Comparison of ENCODE assay signal across 8 cellular contexts in genomic region chr20:63626424-63627128, GRCh38. TPM values are rescaled to one million over a fixed set of nuclear protein-coding genes. Genes with fewer than 3 reads are reported as not detected.
DNase-seq lines count a peak whose midpoint lies in the region; ATAC-seq and TF ChIP-seq lines count a peak whose summit lies in the region.

Gene GMEB2, minus strand, starts transcription at chr20:63627101. Its CDS starts 7,704 bp downstream, at chr20:63619397.

- TF ChIP-seq CTCF in lower lobe of right lung (IDR thresholded peaks at IDR 0.05): no peak

- no peaks in the 10 kb centered on the region for H3K36me3 ChIP-seq in lower lobe of right lung

- peak within 1 kb of the TSS; percentile 96 for H3K27ac ChIP-seq in lower lobe of right lung

- peak within 1 kb of the TSS; percentile 98 for H3K4me3 ChIP-seq in lower lobe of right lung

- peaks cover 27% of the 10 kb centered on the region for H3K4me1 ChIP-seq in lower lobe of right lung

- H3K9me3 ChIP-seq in lower lobe of right lung: no peaks in the 10 kb centered on the region

- no peaks in the 10 kb centered on the region for H3K27me3 ChIP-seq in lower lobe of right lung (ENCODE audit: low read depth)

- intact Hi-C loops in lower lobe of right lung (cut with DNase I): no loop called here

- peak; percentile 62 for DNase-seq in activated T-cell treated with anti-CD3 and anti-CD28 coated beads for 24 hours (ENCODE audit: low read depth)
- DNase-seq in activated T-cell treated with anti-CD3 and anti-CD28 coated beads, Interleukin-2, amount 50 U/mL, for 1 hour: no peak
- peak; percentile 90 for DNase-seq in NCI-H2196 (lab: John Stamatoyannopoulos, UW; ENCODE audit: unreplicated experiment)
- DNase-seq in activated CD4-positive, alpha-beta T cell treated with anti-CD3 and anti-CD28 coated beads for 1 hour: peak; percentile 58
- peak; percentile 22 to 75 for DNase-seq in dermis microvascular lymphatic vessel endothelial cell (ENCODE audit: low read depth in 2 of 2)
- peak; percentile 83 for DNase-seq in lower lobe of right lung
- peak; percentile 35 to 64 (median 51) for DNase-seq in stimulated activated CD4-positive, alpha-beta T cell treated with anti-CD3 and anti-CD28 coated beads, TNF-alpha, amount 100 ng/mL, for 1 hour (ENCODE audit: low read depth in 3 of 3, low spot score in 1 of 3)

- ATAC-seq in HG02938 (IDR thresholded peaks at IDR 0.05; ENCODE audit: unreplicated experiment) (peak; percentile 44), lower lobe of right lung (peak; percentile 44 to 57)

RNA-seq across cellular contexts. Expression of gene GMEB2, which starts in this region (rescaled TPM):
- total RNA-seq in dermis microvascular lymphatic vessel endothelial cell (6.3 and 9.4 TPM in 2 replicates), lower lobe of right lung (9.7 TPM)
